ENCODE assay signal across 8 cellular contexts in genomic region chr18:32092422-32093105, GRCh38. TPM values are rescaled to one million over a fixed set of nuclear protein-coding genes. Genes with fewer than 3 reads are reported as not detected.
DNase-seq lines count a peak whose midpoint lies in the region; ATAC-seq and TF ChIP-seq lines count a peak whose summit lies in the region.

No MANE protein-coding gene starts in this region.

- DNase-seq in NCI-H1417 (lab: John Stamatoyannopoulos, UW): peak; percentile 93 to 99 (median 98)
- DNase-seq in adipocyte (ENCODE audit: low read depth): peak; percentile 99
- peak; percentile 99 to 100 (median 100) for DNase-seq in heart left ventricle
- DNase-seq in pons (ENCODE audit: low spot score): peak; percentile 97
- DNase-seq in type B pancreatic cell (ENCODE audit: extremely low spot score, unreplicated experiment): peak; percentile 99

- peak overlapping the region; percentile 96 for H3K4me2 ChIP-seq in SU-DHL-6 (ENCODE audit: low read depth, low read length, poor library complexity, severe bottlenecking)

- H3K79me2 ChIP-seq in SU-DHL-6 (ENCODE audit: insufficient read depth, low read length): peaks cover 51% of the 10 kb centered on the region

- TF ChIP-seq CTCF in GM12875 (IDR thresholded peaks at IDR 0.05; ENCODE audit: borderline replicate concordance, insufficient read depth, low read depth, low read length) (no peak), SU-DHL-6 (IDR thresholded peaks at IDR 0.05; ENCODE audit: insufficient read depth, low read length, poor library complexity, severe bottlenecking) (no peak), heart left ventricle (IDR thresholded peaks at IDR 0.05) (no peak), type B pancreatic cell (conservative IDR thresholded peaks at IDR 0.05) (no peak)

- H3K27me3 ChIP-seq in SU-DHL-6 (ENCODE audit: low read length) (no peaks in the 10 kb centered on the region), adipocyte (replicated peaks; ENCODE audit: control insufficient read depth, insufficient read depth, low read length) (no peaks in the 10 kb centered on the region), heart left ventricle (no peaks in the 10 kb centered on the region)

- H3F3A ChIP-seq in SU-DHL-6 (ENCODE audit: insufficient read depth): peaks cover 19% of the 10 kb centered on the region

- peak in 1 of 2 donors; percentile 35 for TF ChIP-seq POLR2A in heart left ventricle (IDR thresholded peaks at IDR 0.05)

- ATAC-seq in HG02763 (IDR thresholded peaks at IDR 0.05; ENCODE audit: unreplicated experiment): peak; percentile 80
- ATAC-seq in heart left ventricle: peak; percentile 98 to 99 (median 98)

- H3K9ac ChIP-seq in SU-DHL-6 (ENCODE audit: low read length) (peak overlapping the region; percentile 94), adipocyte (ENCODE audit: low read length) (peak overlapping the region; percentile 93)

- peaks cover 27% of the 10 kb centered on the region for H3K4me1 Mint-ChIP-seq in type B pancreatic cell (ENCODE audit: unreplicated experiment)

- H3K36me3 Mint-ChIP-seq in type B pancreatic cell: peaks cover 24% of the 10 kb centered on the region

- peak overlapping the region; percentile 98 for H3K4me3 Mint-ChIP-seq in type B pancreatic cell

- H3K27me3 Mint-ChIP-seq in type B pancreatic cell: no peaks in the 10 kb centered on the region

- H3K9me3 ChIP-seq in SU-DHL-6 (ENCODE audit: insufficient read depth, low read length) (no peaks in the 10 kb centered on the region), adipocyte (ENCODE audit: control insufficient read depth, low read length) (no peaks in the 10 kb centered on the region), heart left ventricle (no peaks in the 10 kb centered on the region)

- peak overlapping the region; percentile 73 for H2AFZ ChIP-seq in SU-DHL-6 (ENCODE audit: low read depth, low read length, severe bottlenecking)

- 1 to 3% (median 1%) methylated on average over 6 to 77 of the region's 77 CpGs for WGBS in heart left ventricle, 4 donors

- intact Hi-C loops in heart left ventricle (cut with DNase I): loop anchor here in 6 of 10 donors (2.0 to 10.0 kb wide), 4 partner anchors 75 to 150 kb away; partner anchors contain the start of genes TRAPPC8 (in 6 of the 6) and RNF125 (in 3 of the 6)

- H3K4me3 ChIP-seq in GM12875 (ENCODE audit: low read depth, low read length) (peak overlapping the region; percentile 89), SU-DHL-6 (ENCODE audit: insufficient read depth, low read length, poor library complexity, severe bottlenecking) (peak overlapping the region; percentile 94), adipocyte (ENCODE audit: low read length) (peak overlapping the region; percentile 88), heart left ventricle (peak overlapping the region; percentile 69 to 96 (median 84))

- H3K36me3 ChIP-seq in SU-DHL-6 (ENCODE audit: low read length) (peaks cover 15% of the 10 kb centered on the region), adipocyte (ENCODE audit: control insufficient read depth, insufficient read depth, low read length, severe bottlenecking) (peaks cover 13% of the 10 kb centered on the region), heart left ventricle (peaks cover 0 to 14% (median 5%) of the 10 kb centered on the region in 9 donors)

- no peaks in the 10 kb centered on the region for H3K9me2 ChIP-seq in SU-DHL-6 (replicated peaks; ENCODE audit: insufficient read depth, low read length)

- no peaks in the 10 kb centered on the region for H3K9me3 Mint-ChIP-seq in type B pancreatic cell

- H3K27ac ChIP-seq in SU-DHL-6 (ENCODE audit: low read depth, low read length) (peak overlapping the region; percentile 89), heart left ventricle (peak overlapping the region; percentile 95 to 100 (median 99))

- H4K20me1 ChIP-seq in SU-DHL-6 (ENCODE audit: low read depth, low read length): peaks cover 36% of the 10 kb centered on the region

- peaks cover 12% of the 10 kb centered on the region for H3K4me1 ChIP-seq in adipocyte (ENCODE audit: control insufficient read depth, insufficient read depth, low read length)
- peaks cover 0 to 47% (median 28%) of the 10 kb centered on the region in 12 donors for H3K4me1 ChIP-seq in heart left ventricle

- peak overlapping the region; percentile 85 for H3K27ac Mint-ChIP-seq in type B pancreatic cell

RNA-seq across cellular contexts. Expression of gene RNF138, which starts 0.9 kb away (rescaled TPM):
- 10 to 100 TPM in 3 of 9 donors, 1 to 10 TPM in 6; 3.9 to 16.1 (median 9.0) TPM for total RNA-seq in heart left ventricle
- 10 to 100 TPM in 1 of 2 donors, 1 to 10 TPM in 1; 2.9 to 11.0 TPM for polyA plus RNA-seq in heart left ventricle
- 21.6 and 34.9 TPM in 2 replicates for total RNA-seq in type B pancreatic cell (ENCODE audit: low replicate concordance)

Comparison
In these comparisons a context has a peak if more than half of its experiments do, and no peak if none do; other contexts are left out.
1. Peak in every context shown above with its lines: DNase-seq, ATAC-seq, H3K4me3 ChIP-seq and H3K27ac ChIP-seq.